1 cellular context compared by ENCODE assay signal in the genomic region with DNA sequence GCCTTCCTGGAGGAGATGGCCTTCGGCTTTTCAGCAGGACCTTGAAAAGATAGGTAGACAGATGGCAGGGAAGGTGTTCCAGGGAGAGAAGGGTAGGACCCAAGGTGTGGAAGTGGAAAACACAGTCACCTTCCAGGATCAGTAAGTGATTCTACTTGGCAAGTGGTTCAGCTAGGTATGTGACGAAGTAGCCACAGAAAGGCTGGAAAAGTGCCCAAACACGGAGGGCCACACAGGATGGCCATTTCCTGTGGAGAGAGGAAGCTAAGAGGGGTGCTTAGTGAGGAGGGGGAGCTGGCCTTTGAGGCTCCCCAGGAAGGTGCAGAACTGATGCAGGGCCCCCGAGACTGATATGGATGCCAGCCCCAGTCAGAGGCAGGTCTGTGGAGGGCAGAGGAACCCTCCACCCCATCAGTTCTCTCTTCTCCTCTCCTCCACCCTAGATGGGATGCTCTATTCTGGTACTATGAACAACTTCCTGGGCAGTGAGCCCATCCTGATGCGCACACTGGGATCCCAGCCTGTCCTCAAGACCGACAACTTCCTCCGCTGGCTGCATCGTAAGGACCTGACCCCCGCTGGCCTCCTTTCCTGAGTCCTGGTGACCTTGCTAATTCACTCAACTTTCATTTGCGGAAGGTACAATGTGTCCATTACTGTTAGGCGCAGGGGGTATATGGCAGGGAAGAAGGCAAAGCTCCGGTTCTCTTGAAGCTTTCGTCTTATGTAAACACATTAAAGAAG.
TF ChIP-seq lines count a peak whose summit lies in the region.

No MANE protein-coding gene starts in this region.

TF ChIP-seq in H1, 55 proteins besides CTCF, POLR2A, EP300 and RAD21:
- TF ChIP-seq, protein P1, sequence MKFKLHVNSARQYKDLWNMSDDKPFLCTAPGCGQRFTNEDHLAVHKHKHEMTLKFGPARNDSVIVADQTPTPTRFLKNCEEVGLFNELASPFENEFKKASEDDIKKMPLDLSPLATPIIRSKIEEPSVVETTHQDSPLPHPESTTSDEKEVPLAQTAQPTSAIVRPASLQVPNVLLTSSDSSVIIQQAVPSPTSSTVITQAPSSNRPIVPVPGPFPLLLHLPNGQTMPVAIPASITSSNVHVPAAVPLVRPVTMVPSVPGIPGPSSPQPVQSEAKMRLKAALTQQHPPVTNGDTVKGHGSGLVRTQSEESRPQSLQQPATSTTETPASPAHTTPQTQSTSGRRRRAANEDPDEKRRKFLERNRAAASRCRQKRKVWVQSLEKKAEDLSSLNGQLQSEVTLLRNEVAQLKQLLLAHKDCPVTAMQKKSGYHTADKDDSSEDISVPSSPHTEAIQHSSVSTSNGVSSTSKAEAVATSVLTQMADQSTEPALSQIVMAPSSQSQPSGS (IDR thresholded peaks at IDR 0.05; ENCODE audit: low read length) = no peak
- TF ChIP-seq CREB1 (IDR thresholded peaks at IDR 0.05) (no peak), SP4 (IDR thresholded peaks at IDR 0.05; ENCODE audit: low read length) (no peak), SRF (IDR thresholded peaks at IDR 0.05; ENCODE audit: low read depth, low read length) (no peak), NRF1 (IDR thresholded peaks at IDR 0.05; ENCODE audit: low read depth, low read length) (no peak), MAFK (IDR thresholded peaks at IDR 0.05; ENCODE audit: low read depth, low read length) (no peak), SIRT6 (IDR thresholded peaks at IDR 0.05; ENCODE audit: low read length) (no peak), KDM4A (IDR thresholded peaks at IDR 0.05; ENCODE audit: low read depth, low read length, severe bottlenecking) (no peak)
- TF ChIP-seq, protein P2, sequence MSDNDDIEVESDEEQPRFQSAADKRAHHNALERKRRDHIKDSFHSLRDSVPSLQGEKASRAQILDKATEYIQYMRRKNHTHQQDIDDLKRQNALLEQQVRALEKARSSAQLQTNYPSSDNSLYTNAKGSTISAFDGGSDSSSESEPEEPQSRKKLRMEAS (IDR thresholded peaks at IDR 0.05) = no peak
- TF ChIP-seq, protein P3, sequence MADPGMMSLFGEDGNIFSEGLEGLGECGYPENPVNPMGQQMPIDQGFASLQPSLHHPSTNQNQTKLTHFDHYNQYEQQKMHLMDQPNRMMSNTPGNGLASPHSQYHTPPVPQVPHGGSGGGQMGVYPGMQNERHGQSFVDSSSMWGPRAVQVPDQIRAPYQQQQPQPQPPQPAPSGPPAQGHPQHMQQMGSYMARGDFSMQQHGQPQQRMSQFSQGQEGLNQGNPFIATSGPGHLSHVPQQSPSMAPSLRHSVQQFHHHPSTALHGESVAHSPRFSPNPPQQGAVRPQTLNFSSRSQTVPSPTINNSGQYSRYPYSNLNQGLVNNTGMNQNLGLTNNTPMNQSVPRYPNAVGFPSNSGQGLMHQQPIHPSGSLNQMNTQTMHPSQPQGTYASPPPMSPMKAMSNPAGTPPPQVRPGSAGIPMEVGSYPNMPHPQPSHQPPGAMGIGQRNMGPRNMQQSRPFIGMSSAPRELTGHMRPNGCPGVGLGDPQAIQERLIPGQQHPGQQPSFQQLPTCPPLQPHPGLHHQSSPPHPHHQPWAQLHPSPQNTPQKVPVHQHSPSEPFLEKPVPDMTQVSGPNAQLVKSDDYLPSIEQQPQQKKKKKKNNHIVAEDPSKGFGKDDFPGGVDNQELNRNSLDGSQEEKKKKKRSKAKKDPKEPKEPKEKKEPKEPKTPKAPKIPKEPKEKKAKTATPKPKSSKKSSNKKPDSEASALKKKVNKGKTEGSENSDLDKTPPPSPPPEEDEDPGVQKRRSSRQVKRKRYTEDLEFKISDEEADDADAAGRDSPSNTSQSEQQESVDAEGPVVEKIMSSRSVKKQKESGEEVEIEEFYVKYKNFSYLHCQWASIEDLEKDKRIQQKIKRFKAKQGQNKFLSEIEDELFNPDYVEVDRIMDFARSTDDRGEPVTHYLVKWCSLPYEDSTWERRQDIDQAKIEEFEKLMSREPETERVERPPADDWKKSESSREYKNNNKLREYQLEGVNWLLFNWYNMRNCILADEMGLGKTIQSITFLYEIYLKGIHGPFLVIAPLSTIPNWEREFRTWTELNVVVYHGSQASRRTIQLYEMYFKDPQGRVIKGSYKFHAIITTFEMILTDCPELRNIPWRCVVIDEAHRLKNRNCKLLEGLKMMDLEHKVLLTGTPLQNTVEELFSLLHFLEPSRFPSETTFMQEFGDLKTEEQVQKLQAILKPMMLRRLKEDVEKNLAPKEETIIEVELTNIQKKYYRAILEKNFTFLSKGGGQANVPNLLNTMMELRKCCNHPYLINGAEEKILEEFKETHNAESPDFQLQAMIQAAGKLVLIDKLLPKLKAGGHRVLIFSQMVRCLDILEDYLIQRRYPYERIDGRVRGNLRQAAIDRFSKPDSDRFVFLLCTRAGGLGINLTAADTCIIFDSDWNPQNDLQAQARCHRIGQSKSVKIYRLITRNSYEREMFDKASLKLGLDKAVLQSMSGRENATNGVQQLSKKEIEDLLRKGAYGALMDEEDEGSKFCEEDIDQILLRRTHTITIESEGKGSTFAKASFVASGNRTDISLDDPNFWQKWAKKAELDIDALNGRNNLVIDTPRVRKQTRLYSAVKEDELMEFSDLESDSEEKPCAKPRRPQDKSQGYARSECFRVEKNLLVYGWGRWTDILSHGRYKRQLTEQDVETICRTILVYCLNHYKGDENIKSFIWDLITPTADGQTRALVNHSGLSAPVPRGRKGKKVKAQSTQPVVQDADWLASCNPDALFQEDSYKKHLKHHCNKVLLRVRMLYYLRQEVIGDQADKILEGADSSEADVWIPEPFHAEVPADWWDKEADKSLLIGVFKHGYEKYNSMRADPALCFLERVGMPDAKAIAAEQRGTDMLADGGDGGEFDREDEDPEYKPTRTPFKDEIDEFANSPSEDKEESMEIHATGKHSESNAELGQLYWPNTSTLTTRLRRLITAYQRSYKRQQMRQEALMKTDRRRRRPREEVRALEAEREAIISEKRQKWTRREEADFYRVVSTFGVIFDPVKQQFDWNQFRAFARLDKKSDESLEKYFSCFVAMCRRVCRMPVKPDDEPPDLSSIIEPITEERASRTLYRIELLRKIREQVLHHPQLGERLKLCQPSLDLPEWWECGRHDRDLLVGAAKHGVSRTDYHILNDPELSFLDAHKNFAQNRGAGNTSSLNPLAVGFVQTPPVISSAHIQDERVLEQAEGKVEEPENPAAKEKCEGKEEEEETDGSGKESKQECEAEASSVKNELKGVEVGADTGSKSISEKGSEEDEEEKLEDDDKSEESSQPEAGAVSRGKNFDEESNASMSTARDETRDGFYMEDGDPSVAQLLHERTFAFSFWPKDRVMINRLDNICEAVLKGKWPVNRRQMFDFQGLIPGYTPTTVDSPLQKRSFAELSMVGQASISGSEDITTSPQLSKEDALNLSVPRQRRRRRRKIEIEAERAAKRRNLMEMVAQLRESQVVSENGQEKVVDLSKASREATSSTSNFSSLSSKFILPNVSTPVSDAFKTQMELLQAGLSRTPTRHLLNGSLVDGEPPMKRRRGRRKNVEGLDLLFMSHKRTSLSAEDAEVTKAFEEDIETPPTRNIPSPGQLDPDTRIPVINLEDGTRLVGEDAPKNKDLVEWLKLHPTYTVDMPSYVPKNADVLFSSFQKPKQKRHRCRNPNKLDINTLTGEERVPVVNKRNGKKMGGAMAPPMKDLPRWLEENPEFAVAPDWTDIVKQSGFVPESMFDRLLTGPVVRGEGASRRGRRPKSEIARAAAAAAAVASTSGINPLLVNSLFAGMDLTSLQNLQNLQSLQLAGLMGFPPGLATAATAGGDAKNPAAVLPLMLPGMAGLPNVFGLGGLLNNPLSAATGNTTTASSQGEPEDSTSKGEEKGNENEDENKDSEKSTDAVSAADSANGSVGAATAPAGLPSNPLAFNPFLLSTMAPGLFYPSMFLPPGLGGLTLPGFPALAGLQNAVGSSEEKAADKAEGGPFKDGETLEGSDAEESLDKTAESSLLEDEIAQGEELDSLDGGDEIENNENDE (IDR thresholded peaks at IDR 0.05; ENCODE audit: insufficient replicate concordance, low read length) = no peak
- TF ChIP-seq, protein P4, sequence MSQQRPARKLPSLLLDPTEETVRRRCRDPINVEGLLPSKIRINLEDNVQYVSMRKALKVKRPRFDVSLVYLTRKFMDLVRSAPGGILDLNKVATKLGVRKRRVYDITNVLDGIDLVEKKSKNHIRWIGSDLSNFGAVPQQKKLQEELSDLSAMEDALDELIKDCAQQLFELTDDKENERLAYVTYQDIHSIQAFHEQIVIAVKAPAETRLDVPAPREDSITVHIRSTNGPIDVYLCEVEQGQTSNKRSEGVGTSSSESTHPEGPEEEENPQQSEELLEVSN (IDR thresholded peaks at IDR 0.05) = no peak
TF ChIP-seq in H1: peak in this region for 0.
